Comparison of ENCODE assay signal across 8 cellular contexts in the genomic region with DNA sequence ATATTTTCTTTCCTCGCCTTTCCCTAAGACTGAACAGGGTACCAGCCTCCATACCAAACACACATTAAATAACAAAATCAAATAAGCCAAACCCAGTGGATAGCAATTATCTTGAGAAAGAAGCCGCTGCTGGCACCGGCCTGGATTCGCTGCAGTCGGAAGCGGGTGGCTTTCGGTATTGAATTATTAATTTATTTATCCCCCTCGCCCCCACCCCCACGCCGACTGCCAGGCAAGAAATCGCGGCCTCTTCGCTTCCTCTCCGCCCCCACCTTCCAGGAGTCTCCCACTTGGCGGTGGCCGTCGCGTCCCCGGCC. TPM values are rescaled to one million over a fixed set of nuclear protein-coding genes. Genes with fewer than 3 reads are reported as not detected.
DNase-seq lines count a peak whose midpoint lies in the region; ATAC-seq and TF ChIP-seq lines count a peak whose summit lies in the region.

No MANE protein-coding gene starts in this region.

- DNase-seq in NCI-H526 treated with DMSO at 0.1 percent for 48 hours (lab: John Stamatoyannopoulos, UW), result peak; percentile 60
- no peak for DNase-seq in esophagus muscularis mucosa (ENCODE audit: extremely low spot score)
- no peak for DNase-seq in HPDE6-E6E7 (ENCODE audit: extremely low spot score)
- DNase-seq in cerebellum (ENCODE audit: low spot score), result no peak

- H3K36me3 ChIP-seq in esophagus muscularis mucosa, result no peaks in the 10 kb centered on the region
- H3K36me3 ChIP-seq in rectal smooth muscle tissue (ENCODE audit: control insufficient read depth, insufficient read depth, low read length), result no peaks in the 10 kb centered on the region

- H3K9me3 ChIP-seq in esophagus muscularis mucosa, result no peaks in the 10 kb centered on the region

- H3K27ac ChIP-seq in esophagus muscularis mucosa (replicated peaks in 1 of 4) (peak overlapping the region in 1 of 4 donors; percentile 56), rectal smooth muscle tissue (ENCODE audit: low read depth, low read length) (no peak overlapping the region)

- TF ChIP-seq POLR2A in GM18505 (IDR thresholded peaks at IDR 0.05; ENCODE audit: borderline replicate concordance, extremely low read depth, insufficient read depth, insufficient read length), result no peak
- no peak for TF ChIP-seq POLR2A in esophagus muscularis mucosa (IDR thresholded peaks at IDR 0.05; ENCODE audit: low read depth)

- 2% methylated on average over 17 of the region's 19 CpGs for WGBS in esophagus muscularis mucosa

- no peak overlapping the region for H3K9ac ChIP-seq in rectal smooth muscle tissue (ENCODE audit: low read length)

- intact Hi-C loops in esophagus muscularis mucosa (cut with DNase I), result no loop called here

- TF ChIP-seq CTCF in esophagus muscularis mucosa (IDR thresholded peaks at IDR 0.05), result no peak

- peak; percentile 3 for ATAC-seq in GM18505 (IDR thresholded peaks at IDR 0.05; ENCODE audit: unreplicated experiment)
- no peak for ATAC-seq in HG03571 (IDR thresholded peaks at IDR 0.05; ENCODE audit: unreplicated experiment)
- no peak for ATAC-seq in GM19324 (IDR thresholded peaks at IDR 0.05; ENCODE audit: low FRiP score, unreplicated experiment)

- H3K4me1 ChIP-seq in esophagus muscularis mucosa (peaks cover 8 to 27% (median 16%) of the 10 kb centered on the region in 4 donors), rectal smooth muscle tissue (ENCODE audit: control insufficient read depth, insufficient read depth, low read length) (peaks cover 3% of the 10 kb centered on the region)

- TF ChIP-seq EP300 in esophagus muscularis mucosa (IDR thresholded peaks at IDR 0.05), result no peak

- H3K27me3 ChIP-seq in esophagus muscularis mucosa, result peaks cover 0 to 46% (median 9%) of the 10 kb centered on the region in 4 donors
- H3K27me3 ChIP-seq in rectal smooth muscle tissue (ENCODE audit: control insufficient read depth, insufficient read depth, low read length), result no peaks in the 10 kb centered on the region

- H3K4me3 ChIP-seq in esophagus muscularis mucosa (peak overlapping the region; percentile 58 to 71 (median 64)), rectal smooth muscle tissue (ENCODE audit: low read length) (peak overlapping the region; percentile 35)

RNA-seq across cellular contexts. Expression of a gene that starts 0.4 kb away (rescaled TPM):
- total RNA-seq in esophagus muscularis mucosa (under 1 TPM in 1 of 4 donors, not detected in 3; 0.33 TPM), cerebellum (14.8 TPM)

Comparison
In these comparisons a context has a peak if more than half of its experiments do, and no peak if none do; other contexts are left out.
1. RNA of a gene that starts 0.4 kb away (total RNA-seq): 14.8 TPM in cerebellum (single experiment); 0.33 TPM in esophagus muscularis mucosa; every median in the first group is over 10 times any median in the second.